In the genomic region with DNA sequence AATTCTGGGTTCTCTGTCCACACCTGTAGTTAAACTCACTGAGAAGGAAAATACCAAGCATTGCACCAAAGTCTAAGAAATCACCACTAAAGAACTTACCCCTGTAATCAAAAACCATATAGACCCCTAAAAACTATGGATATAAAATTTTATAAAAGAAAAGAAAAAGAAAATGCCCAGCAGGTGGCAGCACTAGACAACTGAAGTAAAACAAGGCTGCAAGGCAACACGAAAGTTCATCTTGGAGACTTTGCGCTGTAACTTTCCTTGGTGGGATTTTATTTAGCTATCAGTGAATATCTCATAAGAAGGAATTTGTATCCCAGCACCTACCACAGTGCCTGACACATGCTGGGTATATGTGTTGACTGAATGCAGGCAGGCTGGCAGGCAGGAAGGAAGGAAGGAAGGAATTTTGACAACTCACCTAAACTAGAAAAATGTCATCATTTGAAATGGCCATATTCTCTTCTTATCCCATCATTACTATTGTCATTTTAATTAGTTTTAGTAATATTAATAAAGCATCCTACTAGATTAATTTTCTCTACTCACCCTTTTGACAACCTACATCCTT, we compare ENCODE assay signal across 8 cellular contexts.
DNase-seq lines count a peak whose midpoint lies in the region; TF ChIP-seq lines count a peak whose summit lies in the region.

No MANE protein-coding gene starts in this region.

- no peaks in the 10 kb centered on the region for H3K27me3 ChIP-seq in MM.1S (replicated peaks; ENCODE audit: insufficient read depth, low read length)
- no peaks in the 10 kb centered on the region for H3K27me3 ChIP-seq in SJCRH30

- DNase-seq in DMS79 treated with DMSO at 0.1 percent for 48 hours (lab: John Stamatoyannopoulos, UW) (peak; percentile 74), MM.1S (peak; percentile 72), SJCRH30 (peak; percentile 52 to 78), globus pallidus (ENCODE audit: low spot score) (peak; percentile 68), pulmonary artery endothelial cell (ENCODE audit: low read depth, low spot score) (peak; percentile 32), 8988T (no peak)
- DNase-seq in activated effector memory CD4-positive, alpha-beta T cell treated with anti-CD3 and anti-CD28 coated beads, Interleukin-2, amount 50 U/mL, for 16 hours, result peak; percentile 83
- DNase-seq in NK-92 treated with Interleukin-12 subunit alpha and Interleukin-12 subunit beta, amount 100 ng/mL, for 24 hours (lab: John Stamatoyannopoulos, UW), result no peak

- no peaks in the 10 kb centered on the region for H4K20me1 ChIP-seq in MM.1S (ENCODE audit: insufficient read depth, low read length)

- H3K9me2 ChIP-seq in MM.1S (replicated peaks; ENCODE audit: insufficient read depth, low read length), result no peaks in the 10 kb centered on the region

- TF ChIP-seq CTCF in MM.1S (IDR thresholded peaks at IDR 0.05; ENCODE audit: low read length), result peak; percentile 41

- no peaks in the 10 kb centered on the region for H3F3A ChIP-seq in MM.1S (ENCODE audit: insufficient read depth, low read length)

- H3K79me2 ChIP-seq in MM.1S (ENCODE audit: low read length), result no peaks in the 10 kb centered on the region

- H3K9me3 ChIP-seq in MM.1S (replicated peaks; ENCODE audit: insufficient read depth, low read length), result no peaks in the 10 kb centered on the region
- no peaks in the 10 kb centered on the region for H3K9me3 ChIP-seq in SJCRH30 (replicated peaks)

- no peak overlapping the region for H3K9ac ChIP-seq in MM.1S (ENCODE audit: low read length)

- no peak overlapping the region for H3K4me2 ChIP-seq in MM.1S (ENCODE audit: low read depth, low read length)

- H3K4me1 ChIP-seq in MM.1S (ENCODE audit: low read length) (no peaks in the 10 kb centered on the region), SJCRH30 (no peaks in the 10 kb centered on the region)

- H2AFZ ChIP-seq in MM.1S (ENCODE audit: low read length), result no peak overlapping the region

- H3K36me3 ChIP-seq in MM.1S (replicated peaks; ENCODE audit: insufficient read depth, low read length), result no peaks in the 10 kb centered on the region
- H3K36me3 ChIP-seq in SJCRH30, result no peaks in the 10 kb centered on the region

- no peak overlapping the region for H3K4me3 ChIP-seq in MM.1S (ENCODE audit: low read length)
- no peak overlapping the region for H3K4me3 ChIP-seq in SJCRH30

- H3K27ac ChIP-seq in MM.1S (ENCODE audit: low read length) (no peak overlapping the region), SJCRH30 (no peak overlapping the region)

Comparison
In these comparisons a context has a peak if more than half of its experiments do, and no peak if none do; other contexts are left out.
1. DNase-seq: peak in DMS79 treated with DMSO at 0.1 percent for 48 hours (single experiment), MM.1S (single experiment), SJCRH30 (2 of 2), activated effector memory CD4-positive, alpha-beta T cell treated with anti-CD3 and anti-CD28 coated beads, Interleukin-2, amount 50 U/mL, for 16 hours (single experiment), globus pallidus (single experiment) and pulmonary artery endothelial cell (single experiment); none in NK-92 treated with Interleukin-12 subunit alpha and Interleukin-12 subunit beta, amount 100 ng/mL, for 24 hours (single experiment) and 8988T (single experiment).